In genomic region chr1:180533571-180533987, GRCh38 we compare ENCODE assay signal across 8 cellular contexts. TPM values are rescaled to one million over a fixed set of nuclear protein-coding genes. Genes with fewer than 3 reads are reported as not detected.
DNase-seq lines count a peak whose midpoint lies in the region; TF ChIP-seq lines count a peak whose summit lies in the region.

No MANE protein-coding gene starts in this region.

- intact Hi-C loops in esophagus muscularis mucosa (cut with DNase I): loop anchor here (5.0 to 10.0 kb wide), 2 partner anchors 329 to 611 kb away; no protein-coding TSS in a partner anchor

- H4K20me1 ChIP-seq in OCI-LY3 (ENCODE audit: insufficient read depth, low read length) (no peaks in the 10 kb centered on the region), neural cell (ENCODE audit: insufficient read depth) (no peaks in the 10 kb centered on the region)

- H3K27ac ChIP-seq in 22Rv1 (no peak overlapping the region), OCI-LY3 (ENCODE audit: low read length) (no peak overlapping the region), esophagus muscularis mucosa (replicated peaks in 1 of 4) (no peak overlapping the region), neural cell (ENCODE audit: low read length) (peak overlapping the region; percentile 67), substantia nigra (ENCODE audit: low read depth, low read length, poor library complexity, severe bottlenecking) (no peak overlapping the region)

- TF ChIP-seq POLR2A in esophagus muscularis mucosa (IDR thresholded peaks at IDR 0.05; ENCODE audit: low read depth): no peak

- H2AFZ ChIP-seq in OCI-LY3 (ENCODE audit: low read depth, low read length) (peak overlapping the region; percentile 92), neural cell (ENCODE audit: low read depth, low read length) (peak overlapping the region; percentile 36)

- TF ChIP-seq CTCF in 22Rv1 (IDR thresholded peaks at IDR 0.05) (peak; percentile 98), GM13976 (IDR thresholded peaks at IDR 0.05; ENCODE audit: borderline replicate concordance, control extremely low read depth, extremely low read depth, insufficient read depth, missing control alignments) (peak; percentile 70), OCI-LY3 (IDR thresholded peaks at IDR 0.05; ENCODE audit: low read depth, low read length) (peak; percentile 97), esophagus muscularis mucosa (IDR thresholded peaks at IDR 0.05) (peak; percentile 81 to 87 (median 84)), neural cell (IDR thresholded peaks at IDR 0.05; ENCODE audit: poor library complexity, severe bottlenecking) (peak; percentile 96)

- H3K27me3 ChIP-seq in OCI-LY3 (ENCODE audit: low read depth, low read length) (peaks cover 15% of the 10 kb centered on the region), esophagus muscularis mucosa (no peaks in the 10 kb centered on the region), neural cell (ENCODE audit: insufficient read depth, low read depth, low read length) (no peaks in the 10 kb centered on the region)

- H3K4me1 ChIP-seq in OCI-LY3 (ENCODE audit: low read length) (peaks cover 17% of the 10 kb centered on the region), esophagus muscularis mucosa (peaks cover 4 to 9% (median 5%) of the 10 kb centered on the region in 4 donors)

- no peak for TF ChIP-seq EP300 in esophagus muscularis mucosa (IDR thresholded peaks at IDR 0.05)
- peak; percentile 28 for TF ChIP-seq EP300 in neural cell (conservative IDR thresholded peaks at IDR 0.05; ENCODE audit: poor library complexity, severe bottlenecking)

- H3K4me2 ChIP-seq in OCI-LY3 (ENCODE audit: low read length) (peak overlapping the region; percentile 55), neural cell (ENCODE audit: low read length) (no peak overlapping the region)

- H3K9me3 ChIP-seq in OCI-LY3 (ENCODE audit: insufficient read depth, low read length) (no peaks in the 10 kb centered on the region), esophagus muscularis mucosa (no peaks in the 10 kb centered on the region), neural cell (ENCODE audit: low read length) (no peaks in the 10 kb centered on the region)

- no peak overlapping the region for H3K4me3 ChIP-seq in Jurkat, Clone E6-1 (ENCODE audit: low read length)
- H3K4me3 ChIP-seq in OCI-LY3 (ENCODE audit: low read length) (peak overlapping the region; percentile 30), esophagus muscularis mucosa (no peak overlapping the region), neural cell (ENCODE audit: low read length) (no peak overlapping the region)

- DNase-seq in GM13976 (ENCODE audit: low spot score): peak; percentile 67
- DNase-seq in Jurkat, Clone E6-1 (ENCODE audit: low read depth, low spot score): peak; percentile 51
- peak; percentile 50 for DNase-seq in activated T-cell treated with anti-CD3 and anti-CD28 coated beads for 1 hour (ENCODE audit: low read depth)
- DNase-seq in esophagus muscularis mucosa (ENCODE audit: extremely low spot score): no peak
- DNase-seq in substantia nigra (lab: John Stamatoyannopoulos, UW): peak in 42 of 49 donors; percentile 2 to 72 (median 48)

- H3K36me3 ChIP-seq in OCI-LY3 (replicated peaks; ENCODE audit: low read depth, low read length) (no peaks in the 10 kb centered on the region), esophagus muscularis mucosa (no peaks in the 10 kb centered on the region), neural cell (ENCODE audit: insufficient read depth, low read length) (no peaks in the 10 kb centered on the region)

- no peaks in the 10 kb centered on the region for H3K9me2 ChIP-seq in neural cell (ENCODE audit: insufficient read depth, low read length)

- no peaks in the 10 kb centered on the region for H3F3A ChIP-seq in neural cell (ENCODE audit: insufficient read depth, low read length, poor library complexity, severe bottlenecking)

- 0 out of 2 replicates have a peak overlapping the region, but pooled peaks have one; percentile 1 for H3K9ac ChIP-seq in OCI-LY3 (ENCODE audit: low read length)
- H3K9ac ChIP-seq in neural cell (ENCODE audit: low read length): peak overlapping the region; percentile 42

- H3K79me2 ChIP-seq in OCI-LY3 (ENCODE audit: low read length) (no peaks in the 10 kb centered on the region), neural cell (replicated peaks; ENCODE audit: insufficient read depth, low read length) (no peaks in the 10 kb centered on the region)

- WGBS in esophagus muscularis mucosa: 24% methylated on average over 6 of the region's 6 CpGs

- in situ Hi-C loops in GM13976 (cut with MboI; ENCODE audit: low sequenced_read_pairs, unreplicated experiment): loop anchor here (10.0 kb wide), 1 partner anchor 321 kb away; no protein-coding TSS in a partner anchor

- TF ChIP-seq RAD21 in neural cell (conservative IDR thresholded peaks at IDR 0.05): peak; percentile 98

TF ChIP-seq in neural cell, 6 proteins besides CTCF, POLR2A, EP300 and RAD21:
- TF ChIP-seq REST (IDR thresholded peaks at IDR 0.05; ENCODE audit: borderline replicate concordance): peak; percentile 39
- peak; percentile 97 for TF ChIP-seq SMC3 (conservative IDR thresholded peaks at IDR 0.05; ENCODE audit: poor library complexity)
- TF ChIP-seq POLR2AphosphoS5 (IDR thresholded peaks at IDR 0.05): no peak
- TF ChIP-seq MXI1 (conservative IDR thresholded peaks at IDR 0.05; ENCODE audit: poor library complexity, severe bottlenecking): no peak

RNA-seq across cellular contexts. Expression of gene OVAAL, which starts 25.2 kb away (rescaled TPM):
- not detected for polyA plus RNA-seq in Jurkat, Clone E6-1 (2012; ENCODE audit: insufficient read depth, insufficient read length)
- not detected for total RNA-seq in esophagus muscularis mucosa
- polyA plus RNA-seq in neural cell: not detected in 2 replicates
- not detected in 2 replicates for polyA minus RNA-seq in neural cell

RNA-seq across cellular contexts. Expression of gene ACBD6, which starts 31.2 kb away (rescaled TPM):
- polyA plus RNA-seq in Jurkat, Clone E6-1 (2012; ENCODE audit: insufficient read depth, insufficient read length): 74.2 TPM
- total RNA-seq in esophagus muscularis mucosa: 10 to 100 TPM; 33.3 to 44.0 (median 42.6) TPM
- 92.4 and 110 TPM in 2 replicates for polyA plus RNA-seq in neural cell
- 110 and 118 TPM in 2 replicates for polyA minus RNA-seq in neural cell
